1 cellular context compared by ENCODE assay signal in the genomic region with DNA sequence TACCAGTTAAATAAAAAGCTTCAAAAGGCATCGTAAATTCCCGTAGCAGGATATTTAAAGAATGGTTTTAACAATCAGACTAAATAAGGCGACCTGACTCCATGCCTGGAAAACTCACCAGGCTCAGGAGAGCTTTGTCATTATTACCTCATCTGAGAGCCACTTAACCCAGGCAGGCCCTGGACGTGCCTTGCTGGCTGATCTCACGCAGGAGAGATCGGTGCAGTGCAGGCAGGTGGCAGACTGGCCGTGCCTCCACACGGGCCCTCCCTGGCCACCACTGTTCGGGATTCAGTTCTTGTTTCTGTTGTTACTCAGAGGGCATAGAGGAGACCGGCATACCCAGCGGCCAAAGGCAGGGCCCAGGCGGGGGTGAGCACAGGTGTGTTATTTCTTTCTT.
TF ChIP-seq lines count a peak whose summit lies in the region.

No MANE protein-coding gene starts in this region.

TF ChIP-seq in HepG2, 621 proteins besides CTCF, POLR2A, EP300 and RAD21:
- TF ChIP-seq, protein P1, sequence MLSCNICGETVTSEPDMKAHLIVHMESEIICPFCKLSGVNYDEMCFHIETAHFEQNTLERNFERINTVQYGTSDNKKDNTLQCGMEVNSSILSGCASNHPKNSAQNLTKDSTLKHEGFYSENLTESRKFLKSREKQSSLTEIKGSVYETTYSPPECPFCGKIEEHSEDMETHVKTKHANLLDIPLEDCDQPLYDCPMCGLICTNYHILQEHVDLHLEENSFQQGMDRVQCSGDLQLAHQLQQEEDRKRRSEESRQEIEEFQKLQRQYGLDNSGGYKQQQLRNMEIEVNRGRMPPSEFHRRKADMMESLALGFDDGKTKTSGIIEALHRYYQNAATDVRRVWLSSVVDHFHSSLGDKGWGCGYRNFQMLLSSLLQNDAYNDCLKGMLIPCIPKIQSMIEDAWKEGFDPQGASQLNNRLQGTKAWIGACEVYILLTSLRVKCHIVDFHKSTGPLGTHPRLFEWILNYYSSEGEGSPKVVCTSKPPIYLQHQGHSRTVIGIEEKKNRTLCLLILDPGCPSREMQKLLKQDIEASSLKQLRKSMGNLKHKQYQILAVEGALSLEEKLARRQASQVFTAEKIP (CRISPR knock-in tag; IDR thresholded peaks at IDR 0.05; ENCODE audit: borderline replicate concordance): no peak
- TF ChIP-seq PRMT3 (CRISPR knock-in tag; IDR thresholded peaks at IDR 0.05; ENCODE audit: borderline replicate concordance, low read depth) (no peak), ZNF34 (CRISPR knock-in tag; IDR thresholded peaks at IDR 0.05; ENCODE audit: borderline replicate concordance) (no peak), ZNF17 (CRISPR knock-in tag; IDR thresholded peaks at IDR 0.05) (no peak), MAFK (conservative IDR thresholded peaks at IDR 0.05 in 1 of 2, IDR thresholded peaks at IDR 0.05 in 1 of 2; ENCODE audit: low read length in 2 of 2) (no peak), ZFP36L1 (CRISPR knock-in tag; IDR thresholded peaks at IDR 0.05) (no peak), ZMAT3 (CRISPR knock-in tag; conservative IDR thresholded peaks at IDR 0.05) (no peak), ZBTB8A (CRISPR knock-in tag; IDR thresholded peaks at IDR 0.05; ENCODE audit: borderline replicate concordance, low read depth) (no peak), HOXA7 (CRISPR knock-in tag; IDR thresholded peaks at IDR 0.05) (no peak), RFX3 (CRISPR knock-in tag; IDR thresholded peaks at IDR 0.05) (no peak), ZNF629 (CRISPR knock-in tag; conservative IDR thresholded peaks at IDR 0.05) (no peak), EZH2 (conservative IDR thresholded peaks at IDR 0.05; ENCODE audit: low read depth, low read length) (no peak)
- TF ChIP-seq, protein P2, sequence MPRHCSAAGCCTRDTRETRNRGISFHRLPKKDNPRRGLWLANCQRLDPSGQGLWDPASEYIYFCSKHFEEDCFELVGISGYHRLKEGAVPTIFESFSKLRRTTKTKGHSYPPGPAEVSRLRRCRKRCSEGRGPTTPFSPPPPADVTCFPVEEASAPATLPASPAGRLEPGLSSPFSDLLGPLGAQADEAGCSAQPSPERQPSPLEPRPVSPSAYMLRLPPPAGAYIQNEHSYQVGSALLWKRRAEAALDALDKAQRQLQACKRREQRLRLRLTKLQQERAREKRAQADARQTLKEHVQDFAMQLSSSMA (CRISPR knock-in tag; IDR thresholded peaks at IDR 0.05): no peak
- TF ChIP-seq, protein P3, sequence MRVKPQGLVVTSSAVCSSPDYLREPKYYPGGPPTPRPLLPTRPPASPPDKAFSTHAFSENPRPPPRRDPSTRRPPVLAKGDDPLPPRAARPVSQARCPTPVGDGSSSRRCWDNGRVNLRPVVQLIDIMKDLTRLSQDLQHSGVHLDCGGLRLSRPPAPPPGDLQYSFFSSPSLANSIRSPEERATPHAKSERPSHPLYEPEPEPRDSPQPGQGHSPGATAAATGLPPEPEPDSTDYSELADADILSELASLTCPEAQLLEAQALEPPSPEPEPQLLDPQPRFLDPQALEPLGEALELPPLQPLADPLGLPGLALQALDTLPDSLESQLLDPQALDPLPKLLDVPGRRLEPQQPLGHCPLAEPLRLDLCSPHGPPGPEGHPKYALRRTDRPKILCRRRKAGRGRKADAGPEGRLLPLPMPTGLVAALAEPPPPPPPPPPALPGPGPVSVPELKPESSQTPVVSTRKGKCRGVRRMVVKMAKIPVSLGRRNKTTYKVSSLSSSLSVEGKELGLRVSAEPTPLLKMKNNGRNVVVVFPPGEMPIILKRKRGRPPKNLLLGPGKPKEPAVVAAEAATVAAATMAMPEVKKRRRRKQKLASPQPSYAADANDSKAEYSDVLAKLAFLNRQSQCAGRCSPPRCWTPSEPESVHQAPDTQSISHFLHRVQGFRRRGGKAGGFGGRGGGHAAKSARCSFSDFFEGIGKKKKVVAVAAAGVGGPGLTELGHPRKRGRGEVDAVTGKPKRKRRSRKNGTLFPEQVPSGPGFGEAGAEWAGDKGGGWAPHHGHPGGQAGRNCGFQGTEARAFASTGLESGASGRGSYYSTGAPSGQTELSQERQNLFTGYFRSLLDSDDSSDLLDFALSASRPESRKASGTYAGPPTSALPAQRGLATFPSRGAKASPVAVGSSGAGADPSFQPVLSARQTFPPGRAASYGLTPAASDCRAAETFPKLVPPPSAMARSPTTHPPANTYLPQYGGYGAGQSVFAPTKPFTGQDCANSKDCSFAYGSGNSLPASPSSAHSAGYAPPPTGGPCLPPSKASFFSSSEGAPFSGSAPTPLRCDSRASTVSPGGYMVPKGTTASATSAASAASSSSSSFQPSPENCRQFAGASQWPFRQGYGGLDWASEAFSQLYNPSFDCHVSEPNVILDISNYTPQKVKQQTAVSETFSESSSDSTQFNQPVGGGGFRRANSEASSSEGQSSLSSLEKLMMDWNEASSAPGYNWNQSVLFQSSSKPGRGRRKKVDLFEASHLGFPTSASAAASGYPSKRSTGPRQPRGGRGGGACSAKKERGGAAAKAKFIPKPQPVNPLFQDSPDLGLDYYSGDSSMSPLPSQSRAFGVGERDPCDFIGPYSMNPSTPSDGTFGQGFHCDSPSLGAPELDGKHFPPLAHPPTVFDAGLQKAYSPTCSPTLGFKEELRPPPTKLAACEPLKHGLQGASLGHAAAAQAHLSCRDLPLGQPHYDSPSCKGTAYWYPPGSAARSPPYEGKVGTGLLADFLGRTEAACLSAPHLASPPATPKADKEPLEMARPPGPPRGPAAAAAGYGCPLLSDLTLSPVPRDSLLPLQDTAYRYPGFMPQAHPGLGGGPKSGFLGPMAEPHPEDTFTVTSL (CRISPR knock-in tag; IDR thresholded peaks at IDR 0.05; ENCODE audit: borderline replicate concordance): no peak
TF ChIP-seq in HepG2: peak in this region for 0.
